Comparison of ENCODE assay signal across 2 cellular contexts in genomic region chr6:32818867-32819266, GRCh38.
A peak's percentile ranks its signal among the peaks of the same experiment; 100 is the strongest.
TF ChIP-seq lines count a peak whose summit lies in the region.

No MANE protein-coding gene starts in this region.

TF ChIP-seq in GM12891, 5 proteins besides CTCF, POLR2A, EP300 and RAD21:
- TF ChIP-seq POLR2AphosphoS5 (IDR thresholded peaks at IDR 0.05; ENCODE audit: low read depth, low read length): no peak
- TF ChIP-seq SPI1 (IDR thresholded peaks at IDR 0.05; ENCODE audit: low read depth, low read length): no peak
- no peak for TF ChIP-seq TAF1 (IDR thresholded peaks at IDR 0.05; ENCODE audit: low read depth, low read length)
- no peak for TF ChIP-seq PAX5 (IDR thresholded peaks at IDR 0.05; ENCODE audit: insufficient read depth, low read length, severe bottlenecking)
- TF ChIP-seq POU2F2 (IDR thresholded peaks at IDR 0.05; ENCODE audit: low read depth, low read length): no peak

TF ChIP-seq in GM12878, 131 proteins besides CTCF, POLR2A, EP300 and RAD21:
- 0 out of 2 replicates have a peak, but pooled peaks have one; percentile 7 for TF ChIP-seq RUNX3 (IDR thresholded peaks at IDR 0.05; ENCODE audit: low read length)
- TF ChIP-seq HCFC1 (IDR thresholded peaks at IDR 0.05; ENCODE audit: low read length): no peak
